ENCODE assay signal across 1 cellular context in genomic region chr13:49220035-49220855, GRCh38.
TF ChIP-seq lines count a peak whose summit lies in the region.

A gene with protein sequence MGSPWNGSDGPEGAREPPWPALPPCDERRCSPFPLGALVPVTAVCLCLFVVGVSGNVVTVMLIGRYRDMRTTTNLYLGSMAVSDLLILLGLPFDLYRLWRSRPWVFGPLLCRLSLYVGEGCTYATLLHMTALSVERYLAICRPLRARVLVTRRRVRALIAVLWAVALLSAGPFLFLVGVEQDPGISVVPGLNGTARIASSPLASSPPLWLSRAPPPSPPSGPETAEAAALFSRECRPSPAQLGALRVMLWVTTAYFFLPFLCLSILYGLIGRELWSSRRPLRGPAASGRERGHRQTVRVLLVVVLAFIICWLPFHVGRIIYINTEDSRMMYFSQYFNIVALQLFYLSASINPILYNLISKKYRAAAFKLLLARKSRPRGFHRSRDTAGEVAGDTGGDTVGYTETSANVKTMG (plus strand): TSS chr13:49220338. CDS start chr13:49220338, 0 bp downstream.

TF ChIP-seq in HepG2, 621 proteins besides CTCF, POLR2A, EP300 and RAD21 (continued from another document and continues in another):
- TF ChIP-seq, protein P1, sequence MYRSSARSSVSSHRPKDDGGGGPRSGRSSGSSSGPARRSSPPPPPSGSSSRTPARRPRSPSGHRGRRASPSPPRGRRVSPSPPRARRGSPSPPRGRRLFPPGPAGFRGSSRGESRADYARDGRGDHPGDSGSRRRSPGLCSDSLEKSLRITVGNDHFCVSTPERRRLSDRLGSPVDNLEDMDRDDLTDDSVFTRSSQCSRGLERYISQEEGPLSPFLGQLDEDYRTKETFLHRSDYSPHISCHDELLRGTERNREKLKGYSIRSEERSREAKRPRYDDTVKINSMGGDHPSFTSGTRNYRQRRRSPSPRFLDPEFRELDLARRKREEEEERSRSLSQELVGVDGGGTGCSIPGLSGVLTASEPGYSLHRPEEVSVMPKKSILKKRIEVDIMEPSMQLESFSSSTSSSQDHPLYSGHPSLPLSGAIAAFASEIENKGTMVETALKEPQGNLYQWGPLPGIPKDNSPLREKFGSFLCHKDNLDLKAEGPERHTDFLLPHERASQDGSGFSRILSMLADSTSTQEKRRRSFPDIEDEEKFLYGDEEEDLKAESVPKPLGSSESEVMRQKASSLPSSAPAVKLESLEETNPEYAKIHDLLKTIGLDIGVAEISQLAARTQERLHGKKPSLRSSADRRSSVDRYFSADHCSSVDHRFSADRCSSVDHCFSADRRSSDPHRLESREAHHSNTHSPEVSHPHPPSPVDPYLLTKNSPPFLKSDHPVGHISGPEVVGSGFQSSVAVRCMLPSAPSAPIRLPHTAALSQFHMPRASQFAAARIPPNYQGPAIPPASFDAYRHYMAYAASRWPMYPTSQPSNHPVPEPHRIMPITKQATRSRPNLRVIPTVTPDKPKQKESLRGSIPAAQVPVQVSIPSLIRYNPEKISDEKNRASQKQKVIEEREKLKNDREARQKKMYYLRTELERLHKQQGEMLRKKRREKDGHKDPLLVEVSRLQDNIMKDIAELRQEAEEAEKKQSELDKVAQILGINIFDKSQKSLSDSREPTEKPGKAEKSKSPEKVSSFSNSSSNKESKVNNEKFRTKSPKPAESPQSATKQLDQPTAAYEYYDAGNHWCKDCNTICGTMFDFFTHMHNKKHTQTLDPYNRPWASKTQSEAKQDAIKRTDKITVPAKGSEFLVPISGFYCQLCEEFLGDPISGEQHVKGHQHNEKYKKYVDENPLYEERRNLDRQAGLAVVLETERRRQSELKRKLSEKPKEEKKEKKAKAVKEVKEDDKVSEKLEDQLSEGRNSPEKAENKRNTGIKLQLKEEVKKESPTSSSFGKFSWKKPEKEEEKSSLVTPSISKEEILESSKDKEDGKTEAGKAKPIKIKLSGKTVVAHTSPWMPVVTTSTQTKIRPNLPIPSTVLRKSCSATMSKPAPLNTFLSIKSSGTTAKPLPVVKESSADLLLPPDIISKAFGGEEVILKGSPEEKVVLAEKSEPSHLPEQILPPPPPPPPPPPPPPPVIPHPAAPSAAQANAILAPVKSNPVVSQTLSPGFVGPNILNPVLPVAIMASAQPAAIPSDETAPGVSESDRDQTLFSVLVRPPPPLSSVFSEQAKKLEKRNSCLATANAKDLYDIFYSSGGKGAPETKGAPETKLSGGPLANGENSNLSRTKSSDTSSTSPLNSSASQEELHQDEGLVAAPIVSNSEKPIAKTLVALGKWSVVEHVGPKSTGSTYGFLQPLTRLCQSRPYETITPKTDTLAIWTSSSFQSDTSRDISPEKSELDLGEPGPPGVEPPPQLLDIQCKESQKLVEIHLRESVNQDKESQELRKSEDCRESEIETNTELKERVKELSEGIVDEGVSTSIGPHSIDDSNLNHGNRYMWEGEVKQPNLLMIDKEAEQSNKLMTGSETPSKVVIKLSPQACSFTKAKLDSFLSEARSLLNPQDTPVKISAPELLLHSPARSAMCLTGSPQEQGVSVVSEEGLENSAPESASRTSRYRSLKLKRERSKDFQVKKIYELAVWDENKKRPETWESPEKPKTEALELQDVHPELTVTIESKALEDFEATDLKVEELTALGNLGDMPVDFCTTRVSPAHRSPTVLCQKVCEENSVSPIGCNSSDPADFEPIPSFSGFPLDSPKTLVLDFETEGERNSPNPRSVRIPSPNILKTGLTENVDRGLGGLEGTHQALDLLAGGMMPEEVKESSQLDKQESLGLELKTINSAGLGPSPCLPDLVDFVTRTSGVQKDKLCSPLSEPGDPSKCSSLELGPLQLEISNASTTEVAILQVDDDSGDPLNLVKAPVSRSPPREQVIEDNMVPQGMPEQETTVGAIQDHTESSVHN (CRISPR knock-in tag; IDR thresholded peaks at IDR 0.05): 0 out of 2 replicates have a peak, but pooled peaks have one; percentile 48
- TF ChIP-seq TAF1 (CRISPR knock-in tag; IDR thresholded peaks at IDR 0.05): peak; percentile 47
- peak; percentile 43 for TF ChIP-seq NR2C2 (CRISPR knock-in tag; IDR thresholded peaks at IDR 0.05; ENCODE audit: borderline replicate concordance)
- peak; percentile 79 for TF ChIP-seq ZFY (CRISPR knock-in tag; IDR thresholded peaks at IDR 0.05)
- 0 out of 2 replicates have a peak, but pooled peaks have one; percentile 29 for TF ChIP-seq IRX3 (CRISPR knock-in tag; IDR thresholded peaks at IDR 0.05; ENCODE audit: borderline replicate concordance, low read depth)
- TF ChIP-seq, protein P2, sequence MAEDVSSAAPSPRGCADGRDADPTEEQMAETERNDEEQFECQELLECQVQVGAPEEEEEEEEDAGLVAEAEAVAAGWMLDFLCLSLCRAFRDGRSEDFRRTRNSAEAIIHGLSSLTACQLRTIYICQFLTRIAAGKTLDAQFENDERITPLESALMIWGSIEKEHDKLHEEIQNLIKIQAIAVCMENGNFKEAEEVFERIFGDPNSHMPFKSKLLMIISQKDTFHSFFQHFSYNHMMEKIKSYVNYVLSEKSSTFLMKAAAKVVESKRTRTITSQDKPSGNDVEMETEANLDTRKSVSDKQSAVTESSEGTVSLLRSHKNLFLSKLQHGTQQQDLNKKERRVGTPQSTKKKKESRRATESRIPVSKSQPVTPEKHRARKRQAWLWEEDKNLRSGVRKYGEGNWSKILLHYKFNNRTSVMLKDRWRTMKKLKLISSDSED (CRISPR knock-in tag; IDR thresholded peaks at IDR 0.05): peak; percentile 66; the same call in 1 of the 2 replicates
- TF ChIP-seq ZNF263 (CRISPR knock-in tag; IDR thresholded peaks at IDR 0.05): 0 out of 2 replicates have a peak, but pooled peaks have one; percentile 37
- TF ChIP-seq ZNF230 (CRISPR knock-in tag; IDR thresholded peaks at IDR 0.05): 0 out of 2 replicates have a peak, but pooled peaks have one; percentile 70
- TF ChIP-seq E2F5 (CRISPR knock-in tag; conservative IDR thresholded peaks at IDR 0.05): peak; percentile 11; the same call in 1 of the 2 replicates
- no peak for TF ChIP-seq AKAP8 (CRISPR knock-in tag; IDR thresholded peaks at IDR 0.05)
- peak; percentile 57; the same call in 1 of the 2 replicates for TF ChIP-seq TMF1 (CRISPR knock-in tag; IDR thresholded peaks at IDR 0.05; ENCODE audit: low read depth)
- TF ChIP-seq ZNF12 (CRISPR knock-in tag; IDR thresholded peaks at IDR 0.05): peak; percentile 37; the same call in 1 of the 2 replicates
- peak; percentile 37; the same call in 1 of the 2 replicates for TF ChIP-seq ZNF746 (CRISPR knock-in tag; IDR thresholded peaks at IDR 0.05)
- TF ChIP-seq NFAT5 (CRISPR knock-in tag; IDR thresholded peaks at IDR 0.05): peak; percentile 22; the same call in 1 of the 2 replicates
- TF ChIP-seq, protein P3, sequence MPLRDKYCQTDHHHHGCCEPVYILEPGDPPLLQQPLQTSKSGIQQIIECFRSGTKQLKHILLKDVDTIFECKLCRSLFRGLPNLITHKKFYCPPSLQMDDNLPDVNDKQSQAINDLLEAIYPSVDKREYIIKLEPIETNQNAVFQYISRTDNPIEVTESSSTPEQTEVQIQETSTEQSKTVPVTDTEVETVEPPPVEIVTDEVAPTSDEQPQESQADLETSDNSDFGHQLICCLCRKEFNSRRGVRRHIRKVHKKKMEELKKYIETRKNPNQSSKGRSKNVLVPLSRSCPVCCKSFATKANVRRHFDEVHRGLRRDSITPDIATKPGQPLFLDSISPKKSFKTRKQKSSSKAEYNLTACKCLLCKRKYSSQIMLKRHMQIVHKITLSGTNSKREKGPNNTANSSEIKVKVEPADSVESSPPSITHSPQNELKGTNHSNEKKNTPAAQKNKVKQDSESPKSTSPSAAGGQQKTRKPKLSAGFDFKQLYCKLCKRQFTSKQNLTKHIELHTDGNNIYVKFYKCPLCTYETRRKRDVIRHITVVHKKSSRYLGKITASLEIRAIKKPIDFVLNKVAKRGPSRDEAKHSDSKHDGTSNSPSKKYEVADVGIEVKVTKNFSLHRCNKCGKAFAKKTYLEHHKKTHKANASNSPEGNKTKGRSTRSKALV (CRISPR knock-in tag; IDR thresholded peaks at IDR 0.05): peak; percentile 96; the same call in 1 of the 2 replicates
- TF ChIP-seq MAFK (conservative IDR thresholded peaks at IDR 0.05 in 1 of 2, IDR thresholded peaks at IDR 0.05 in 1 of 2; ENCODE audit: low read length in 2 of 2): no peak
- TF ChIP-seq ZNF567 (CRISPR knock-in tag; IDR thresholded peaks at IDR 0.05; ENCODE audit: borderline replicate concordance): no peak; the same call in 1 of the 2 replicates
- TF ChIP-seq ZNF34 (CRISPR knock-in tag; IDR thresholded peaks at IDR 0.05; ENCODE audit: borderline replicate concordance): peak; percentile 64; the same call in 1 of the 2 replicates
- TF ChIP-seq ZBTB7B (CRISPR knock-in tag; IDR thresholded peaks at IDR 0.05): 0 out of 2 replicates have a peak, but pooled peaks have one; percentile 35
- 0 out of 2 replicates have a peak, but pooled peaks have one; percentile 5 for TF ChIP-seq ZNF143 (CRISPR knock-in tag; IDR thresholded peaks at IDR 0.05)
- TF ChIP-seq ZNF234 (CRISPR knock-in tag; conservative IDR thresholded peaks at IDR 0.05): no peak
- TF ChIP-seq HMGXB4 (CRISPR knock-in tag; IDR thresholded peaks at IDR 0.05; ENCODE audit: borderline replicate concordance in 1 of 2, low read depth in 1 of 2): peak; percentile 75 to 85; a peak in 2 of 4 replicates
- TF ChIP-seq STAG1 (CRISPR knock-in tag; IDR thresholded peaks at IDR 0.05): peak; percentile 50
- no peak for TF ChIP-seq HNRNPL (IDR thresholded peaks at IDR 0.05; ENCODE audit: low read depth, low read length)
- TF ChIP-seq ZHX1 (CRISPR knock-in tag; IDR thresholded peaks at IDR 0.05; ENCODE audit: low read depth): peak; percentile 87
- peak; percentile 83 for TF ChIP-seq ARNT2 (CRISPR knock-in tag; IDR thresholded peaks at IDR 0.05; ENCODE audit: low read depth)
- TF ChIP-seq ZNF788 (CRISPR knock-in tag; IDR thresholded peaks at IDR 0.05; ENCODE audit: borderline replicate concordance): peak; percentile 39; the same call in 1 of the 2 replicates
- peak; percentile 10; the same call in 1 of the 2 replicates for TF ChIP-seq KDM5B (CRISPR knock-in tag; IDR thresholded peaks at IDR 0.05; ENCODE audit: borderline replicate concordance)
- 0 out of 2 replicates have a peak, but pooled peaks have one; percentile 45 for TF ChIP-seq ZSCAN21 (CRISPR knock-in tag; IDR thresholded peaks at IDR 0.05; ENCODE audit: borderline replicate concordance)
